In the genomic region with DNA sequence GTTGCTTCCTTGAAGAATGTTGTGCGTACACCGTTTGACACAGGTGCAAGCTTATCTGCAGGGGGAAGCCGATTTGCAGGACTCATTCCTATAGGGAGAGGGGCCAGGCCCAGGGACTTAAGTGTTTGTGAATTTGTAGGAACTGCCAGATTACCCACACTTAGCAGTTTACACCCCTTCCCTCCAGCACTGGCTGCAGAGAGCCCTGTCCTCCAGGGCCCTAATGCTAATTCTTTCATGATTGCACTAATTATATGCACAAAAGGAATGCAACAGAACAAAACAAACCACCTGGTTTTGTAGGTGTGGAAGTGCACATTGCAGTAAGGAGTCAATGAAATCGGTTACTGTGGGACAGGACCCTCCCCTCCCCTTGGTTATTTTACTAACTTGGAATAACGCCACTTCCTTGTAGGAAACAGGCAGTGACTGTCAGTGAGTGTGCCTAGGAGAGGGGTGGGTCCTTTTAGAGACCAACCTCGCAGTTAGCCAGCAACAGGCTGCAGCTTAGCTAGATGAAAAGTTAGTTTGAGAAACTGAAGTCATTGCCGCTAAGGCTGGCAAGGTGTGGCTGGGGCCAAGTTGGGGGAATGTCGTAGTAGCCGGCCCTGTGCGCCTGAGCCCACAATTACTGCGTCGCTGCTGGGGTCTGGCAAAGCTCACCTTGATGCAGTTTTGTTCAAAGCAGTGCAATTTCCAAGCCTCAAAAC, we compare ENCODE assay signal across 1 cellular context.
TF ChIP-seq lines count a peak whose summit lies in the region.

No MANE protein-coding gene starts in this region.

TF ChIP-seq in H1, 55 proteins besides CTCF, POLR2A, EP300 and RAD21:
- TF ChIP-seq EZH2 (IDR thresholded peaks at IDR 0.05; ENCODE audit: low read depth, low read length, severe bottlenecking) (no peak), SIX5 (IDR thresholded peaks at IDR 0.05; ENCODE audit: low read depth, low read length) (no peak), KDM1A (IDR thresholded peaks at IDR 0.05; ENCODE audit: borderline replicate concordance, low read length) (no peak), TEAD4 (IDR thresholded peaks at IDR 0.05; ENCODE audit: low read depth, low read length) (no peak)
